ENCODE assay signal across 18 cellular contexts in genomic region chr20:43939762-43940121, GRCh38. TPM values are rescaled to one million over a fixed set of nuclear protein-coding genes. Genes with fewer than 3 reads are reported as not detected.
DNase-seq lines count a peak whose midpoint lies in the region; ATAC-seq and TF ChIP-seq lines count a peak whose summit lies in the region.
"Had no signal": no experiment of that assay in that cellular context is flagged by ENCODE, and none has a peak within 500 bp of the region (broad histone marks: within the 10 kb centered on the region; RNA-seq: fewer than 3 reads in every experiment).

No MANE protein-coding gene starts in this region.

- no peak overlapping the region for H3K18ac ChIP-seq in neuronal stem cell (ENCODE audit: low read length)

- no peak overlapping the region for H2BK12ac ChIP-seq in neuronal stem cell (ENCODE audit: low read length)

- H4K8ac ChIP-seq in neuronal stem cell (ENCODE audit: low read depth, low read length) = no peak overlapping the region

- peak overlapping the region; percentile 76 for H3K27ac ChIP-seq in ACC112 (ENCODE audit: low read depth, low read length)
- peak overlapping the region; percentile 15 for H3K27ac ChIP-seq in HL-60 (replicated peaks)
- no peak overlapping the region for H3K27ac ChIP-seq in neuronal stem cell (replicated peaks; ENCODE audit: low read length)
- H3K27ac ChIP-seq: ascending aorta, dorsolateral prefrontal cortex, SJCRH30 had no signal

- no peaks in the 10 kb centered on the region for H3K9me3 ChIP-seq in T-helper 17 cell (ENCODE audit: control insufficient read depth, low read length, poor library complexity, severe bottlenecking)
- H3K9me3 ChIP-seq in neuronal stem cell (replicated peaks in 1 of 2; ENCODE audit: control insufficient read depth in 2 of 2, insufficient read depth in 1 of 2, low read depth in 1 of 2, low read length in 2 of 2) = no peaks in the 10 kb centered on the region
- H3K9me3 ChIP-seq: ascending aorta, left lung, SJCRH30 had no signal

- H3K4me3 Mint-ChIP-seq in T-helper 17 cell = no peak overlapping the region

- ATAC-seq in T-helper 17 cell (no peak), GM21528 (IDR thresholded peaks at IDR 0.05; ENCODE audit: low FRiP score, unreplicated experiment) (no peak)
- ATAC-seq: naive thymus-derived CD4-positive, alpha-beta T cell had no signal

- peak overlapping the region; percentile 39 for H3K27ac Mint-ChIP-seq in T-helper 17 cell

- no peak for TF ChIP-seq CTCF in HL-60 (IDR thresholded peaks at IDR 0.05; ENCODE audit: insufficient read depth, low read length)
- TF ChIP-seq CTCF in fibroblast of mammary gland (conservative IDR thresholded peaks at IDR 0.05; ENCODE audit: control insufficient read depth, insufficient read depth, low read depth, low read length) = no peak

- H3K79me1 ChIP-seq in neuronal stem cell (ENCODE audit: low read depth, low read length) = peaks cover 2% of the 10 kb centered on the region

- peaks cover 26% of the 10 kb centered on the region for H3K27me3 Mint-ChIP-seq in T-helper 17 cell

- H3K4me1 ChIP-seq in ACC112 (ENCODE audit: control insufficient read depth, insufficient read depth, low read length, unreplicated experiment) (peaks cover 53% of the 10 kb centered on the region), neuronal stem cell (ENCODE audit: control insufficient read depth in 2 of 2, insufficient read depth in 1 of 2, low read depth in 1 of 2, low read length in 2 of 2) (no peaks in the 10 kb centered on the region)

- no peak overlapping the region for H2AFZ ChIP-seq in ACC112 (ENCODE audit: low read length, unreplicated experiment)
- H2AFZ ChIP-seq in neuronal stem cell (ENCODE audit: low read length) = no peak overlapping the region

- WGBS in neuronal stem cell (ENCODE audit: extremely low coverage in 2 of 2, insufficient read length in 2 of 2, insufficient replicate concordance in 1 of 2), 2 donors = no CpG with 5 or more reads among the region's 1 CpG

- DNase-seq in HL-60 (ENCODE audit: low read depth in 1 of 2, low spot score in 1 of 2) = no peak
- DNase-seq in T-helper 17 cell = no peak
- DNase-seq in fibroblast of mammary gland (ENCODE audit: low read depth) = peak; percentile 77
- DNase-seq in amygdala (lab: John Stamatoyannopoulos, UW) = no peak
- DNase-seq in OCI-M1 (lab: John Stamatoyannopoulos, UW) = no peak
- no peak for DNase-seq in neuronal stem cell (ENCODE audit: low spot score)
- DNase-seq: activated effector memory CD4-positive, alpha-beta T cell treated with anti-CD3 and anti-CD28 coated beads, Interleukin-2, amount 50 U/mL, for 16 hours; DMS 273 treated with DMSO at 0.1 percent for 48 hours; dorsolateral prefrontal cortex; naive thymus-derived CD4-positive, alpha-beta T cell; NCI-H2171; retina; SJCRH30; stimulated activated CD4-positive, alpha-beta T cell treated with anti-CD3 and anti-CD28 coated beads, Interleukin-2, amount 100 ng/mL, for 24 hours had no signal

- H3K14ac ChIP-seq in neuronal stem cell (ENCODE audit: low read length) = no peak overlapping the region

- no peak overlapping the region for H3K23ac ChIP-seq in neuronal stem cell (ENCODE audit: low read depth, low read length, poor library complexity)

- H3K27me3 ChIP-seq in ACC112 (ENCODE audit: insufficient read depth, low read length) = no peaks in the 10 kb centered on the region
- no peaks in the 10 kb centered on the region for H3K27me3 ChIP-seq in HL-60 (ENCODE audit: insufficient read depth, poor library complexity, severe bottlenecking)
- peaks cover 0 to 3% (median 0%) of the 10 kb centered on the region in 3 experiments for H3K27me3 ChIP-seq in neuronal stem cell (ENCODE audit: control insufficient read depth in 3 of 3, insufficient read depth in 3 of 3, low read depth in 1 of 3, low read length in 3 of 3)
- H3K27me3 ChIP-seq: ascending aorta, dorsolateral prefrontal cortex, left lung, SJCRH30 had no signal

- H2AK5ac ChIP-seq in neuronal stem cell (ENCODE audit: low read depth, low read length) = no peak overlapping the region

- H3K9ac ChIP-seq in neuronal stem cell (ENCODE audit: low read depth, low read length, poor library complexity) = no peak overlapping the region

- H2BK15ac ChIP-seq in neuronal stem cell (ENCODE audit: low read length) = no peak overlapping the region

- no peaks in the 10 kb centered on the region for H3K36me3 Mint-ChIP-seq in T-helper 17 cell (ENCODE audit: low read depth)

- no peak overlapping the region for H3K4me2 ChIP-seq in neuronal stem cell (ENCODE audit: insufficient read depth, low read length, poor library complexity, severe bottlenecking)

- no peak overlapping the region for H2BK5ac ChIP-seq in neuronal stem cell (ENCODE audit: low read length)

- H3K36me3 ChIP-seq in ACC112 (ENCODE audit: insufficient read depth, low read length) (no peaks in the 10 kb centered on the region), neuronal stem cell (replicated peaks in 1 of 2; ENCODE audit: control insufficient read depth in 2 of 2, insufficient read depth in 2 of 2, low read length in 2 of 2) (no peaks in the 10 kb centered on the region)
- H3K36me3 ChIP-seq: ascending aorta, left lung, SJCRH30 had no signal

- no peaks in the 10 kb centered on the region for H3K79me2 ChIP-seq in ACC112 (ENCODE audit: control insufficient read depth, insufficient read depth, low read length, unreplicated experiment)

- no peak overlapping the region for H4K91ac ChIP-seq in neuronal stem cell (ENCODE audit: low read depth, low read length, poor library complexity)

- no peak overlapping the region for H2BK120ac ChIP-seq in neuronal stem cell (ENCODE audit: low read depth, low read length)

- H3K4ac ChIP-seq in neuronal stem cell (ENCODE audit: low read length) = no peak overlapping the region

- H3K4me3 ChIP-seq in ACC112 (ENCODE audit: low read depth, low read length) (peak overlapping the region; percentile 36; the same call in 1 of the 2 replicates), HL-60 (replicated peaks; ENCODE audit: insufficient read depth, low read length) (no peak overlapping the region), fibroblast of mammary gland (ENCODE audit: control insufficient read depth, low read depth, low read length) (no peak overlapping the region), neuronal stem cell (ENCODE audit: low read length in 2 of 2) (no peak overlapping the region)
- H3K4me3 ChIP-seq: ascending aorta, dorsolateral prefrontal cortex, left lung, SJCRH30 had no signal

- H3K4me1 Mint-ChIP-seq in T-helper 17 cell = peaks cover 46% of the 10 kb centered on the region

RNA-seq across cellular contexts. Expression of gene TOX2, which starts 25.1 kb away (rescaled TPM):
- total RNA-seq in T-helper 17 cell = 1 to 10 TPM; 1.7 to 2.2 TPM
- polyA plus RNA-seq in neuronal stem cell (2013, experiment 1 of 2) = 16.8 TPM
- 15.7 TPM for polyA plus RNA-seq in neuronal stem cell (2013, experiment 2 of 2)
